1 cellular context compared by ENCODE assay signal in the genomic region with DNA sequence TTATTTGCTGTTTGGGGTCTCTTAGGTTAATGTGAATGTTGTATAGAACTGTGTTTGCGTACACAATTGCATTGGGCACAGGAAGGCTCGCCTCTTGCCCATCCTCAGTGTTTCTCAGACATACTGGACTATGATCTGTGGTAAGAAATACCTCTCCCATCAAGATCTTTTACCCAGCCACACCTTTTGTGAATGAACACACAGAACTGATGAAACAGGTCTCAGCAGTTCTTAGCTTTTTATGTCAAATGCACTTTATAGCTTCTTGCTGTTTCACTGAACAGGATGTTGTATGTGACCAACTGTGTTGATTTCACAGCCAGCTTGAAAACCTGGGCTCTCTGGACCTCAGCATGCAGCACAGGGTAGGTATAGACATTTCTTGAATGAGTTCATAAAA.
TF ChIP-seq lines count a peak whose summit lies in the region.

No MANE protein-coding gene starts in this region.

TF ChIP-seq in A549, 52 proteins besides CTCF, POLR2A, EP300 and RAD21:
- TF ChIP-seq, protein P1, sequence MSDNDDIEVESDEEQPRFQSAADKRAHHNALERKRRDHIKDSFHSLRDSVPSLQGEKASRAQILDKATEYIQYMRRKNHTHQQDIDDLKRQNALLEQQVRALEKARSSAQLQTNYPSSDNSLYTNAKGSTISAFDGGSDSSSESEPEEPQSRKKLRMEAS (IDR thresholded peaks at IDR 0.05): no peak
- TF ChIP-seq RARB (CRISPR knock-in tag; IDR thresholded peaks at IDR 0.05) (no peak), MAFK (IDR thresholded peaks at IDR 0.05; ENCODE audit: partially characterized antibody) (no peak), CBX2 (IDR thresholded peaks at IDR 0.05; ENCODE audit: borderline replicate concordance, low read depth) (no peak), NPAS2 (CRISPR knock-in tag; IDR thresholded peaks at IDR 0.05; ENCODE audit: borderline replicate concordance) (no peak), FOSB (CRISPR knock-in tag; IDR thresholded peaks at IDR 0.05) (no peak), RCOR1 (IDR thresholded peaks at IDR 0.05; ENCODE audit: low read depth, low read length) (no peak)
TF ChIP-seq in A549: peak in this region for 0.
